ENCODE assay signal across 17 cellular contexts in the genomic region with DNA sequence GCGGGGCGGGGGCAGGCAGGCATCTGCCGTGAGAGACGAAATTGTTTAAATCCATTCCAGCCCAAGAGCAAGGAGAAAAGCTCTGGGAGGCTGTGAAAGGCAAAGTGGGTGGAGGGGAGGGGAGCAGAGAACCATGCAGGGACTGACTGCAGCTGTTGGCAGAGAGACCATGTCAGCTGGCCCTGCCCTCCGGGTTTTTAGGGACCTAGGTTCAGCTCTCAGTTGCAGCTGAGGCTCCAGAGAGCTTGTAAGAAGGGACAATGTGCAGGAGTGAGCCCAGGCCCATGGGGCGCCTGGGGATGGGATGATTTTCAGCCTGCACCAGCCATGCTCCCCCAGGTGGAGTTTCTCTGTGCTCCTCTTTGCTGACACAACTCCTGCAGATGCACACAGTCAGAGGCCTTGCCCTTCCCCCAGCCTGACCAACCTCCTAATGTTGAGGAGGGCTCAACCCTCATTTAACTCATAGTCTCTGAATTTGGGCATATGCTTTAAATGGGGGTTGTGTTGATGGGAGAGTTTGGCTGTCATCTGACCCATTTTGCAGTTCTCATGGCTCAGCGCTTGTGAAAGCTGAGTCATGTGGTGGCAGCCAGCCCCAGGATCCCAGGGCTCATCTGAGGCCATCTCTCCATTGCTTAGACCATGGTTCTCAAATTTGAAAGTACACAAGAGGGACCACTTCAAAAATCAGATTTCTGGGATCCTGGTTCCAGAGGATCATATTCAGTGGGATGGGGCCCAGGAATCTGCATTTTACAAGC.
DNase-seq lines count a peak whose midpoint lies in the region; ATAC-seq, FAIRE-seq and TF ChIP-seq lines count a peak whose summit lies in the region.
"Had no signal": no experiment of that assay in that cellular context is flagged by ENCODE, and none has a peak within 500 bp of the region (broad histone marks: within the 10 kb centered on the region; RNA-seq: fewer than 3 reads in every experiment).

No MANE protein-coding gene starts in this region.

- CTCF ChIA-PET in CD8-positive, alpha-beta memory T cell (lab: Charles Lee), result interaction anchor here (0.7 to 0.9 kb wide), 2 partner anchors 11 to 73 kb away, joined by 4 read pairs; no protein-coding TSS in a partner anchor

- H3K36me3 Mint-ChIP-seq in osteocyte (ENCODE audit: unreplicated experiment), result peaks cover 7% of the 10 kb centered on the region
- H3K36me3 Mint-ChIP-seq in CD8-positive, alpha-beta memory T cell, result peaks cover 0 to 36% (median 9%) of the 10 kb centered on the region in 3 donors

- H3K9me3 ChIP-seq in BLaER1 treated with 17β-estradiol and CSF1 and Interleukin-3, amounts not matched to agents 10 nM and 100 nM (replicated peaks in 1 of 11), result no peaks in the 10 kb centered on the region
- H3K9me3 ChIP-seq in fibroblast of lung (ENCODE audit: control insufficient read depth, insufficient read depth, low read depth, low read length), result no peaks in the 10 kb centered on the region
- no peaks in the 10 kb centered on the region for H3K9me3 ChIP-seq in CD8-positive, alpha-beta memory T cell (ENCODE audit: low read length)
- H3K9me3 ChIP-seq: lower lobe of right lung, right lobe of liver had no signal

- TF ChIP-seq CTCF in fibroblast of lung (conservative IDR thresholded peaks at IDR 0.05 in 1 of 2, IDR thresholded peaks at IDR 0.05 in 1 of 2; ENCODE audit: low read depth in 1 of 2, low read length in 2 of 2) (no peak), osteocyte (IDR thresholded peaks at IDR 0.05) (no peak)

- no peaks in the 10 kb centered on the region; a peak in 1 of 22 replicates for H4K20me1 ChIP-seq in BLaER1 treated with 17β-estradiol and CSF1 and Interleukin-3, amounts not matched to agents 10 nM and 100 nM
- H4K20me1 ChIP-seq in fibroblast of lung (ENCODE audit: control insufficient read depth, extremely low read depth, insufficient read depth, low read length), result no peaks in the 10 kb centered on the region

- no peak for ATAC-seq in GM19023 (IDR thresholded peaks at IDR 0.05; ENCODE audit: unreplicated experiment)
- ATAC-seq: esophagus mucosa, lower lobe of right lung had no signal

- DNase-seq in NCI-H524 (lab: John Stamatoyannopoulos, UW) (peak; percentile 87 to 92), fibroblast of lung (ENCODE audit: low read depth in 2 of 2) (peak; percentile 49 to 56), osteocyte (ENCODE audit: extremely low spot score, unreplicated experiment) (no peak), GM19239 (ENCODE audit: insufficient read length, low spot score) (no peak), GM19238 (ENCODE audit: insufficient read length, low spot score) (no peak)
- no peak for DNase-seq in CD8-positive, alpha-beta memory T cell
- DNase-seq: activated T-cell treated with anti-CD3 and anti-CD28 coated beads for 4 hours, lower lobe of right lung, NCI-H1436, PC-9, right lobe of liver had no signal

- peak overlapping the region; percentile 0 to 69 (median 39); a peak in 18 of 22 replicates for H3K4me2 ChIP-seq in BLaER1 treated with 17β-estradiol and CSF1 and Interleukin-3, amounts not matched to agents 10 nM and 100 nM
- no peak overlapping the region for H3K4me2 ChIP-seq in fibroblast of lung (ENCODE audit: extremely low read depth, insufficient read depth, low read length)
- H3K4me2 ChIP-seq: PC-9 had no signal

- H3K9ac ChIP-seq in BLaER1 treated with 17β-estradiol and CSF1 and Interleukin-3, amounts not matched to agents 10 nM and 100 nM, result no peak overlapping the region
- no peak overlapping the region for H3K9ac ChIP-seq in fibroblast of lung (ENCODE audit: insufficient read depth, low read length)

- no peaks in the 10 kb centered on the region for H3K27me3 ChIP-seq in BLaER1 treated with 17β-estradiol and CSF1 and Interleukin-3, amounts not matched to agents 10 nM and 100 nM
- peaks cover 14% of the 10 kb centered on the region for H3K27me3 ChIP-seq in fibroblast of lung (ENCODE audit: control insufficient read depth, insufficient read depth, low read length)
- no peaks in the 10 kb centered on the region for H3K27me3 ChIP-seq in CD8-positive, alpha-beta memory T cell (ENCODE audit: insufficient read depth, low read length, poor library complexity, severe bottlenecking)
- H3K27me3 ChIP-seq: right lobe of liver had no signal

- peaks cover 10% of the 10 kb centered on the region for H3K27me3 Mint-ChIP-seq in osteocyte (ENCODE audit: unreplicated experiment)
- no peaks in the 10 kb centered on the region for H3K27me3 Mint-ChIP-seq in CD8-positive, alpha-beta memory T cell

- no peak for FAIRE-seq in GM19239 (lab: Jason Lieb, UNC)
- FAIRE-seq: TTC549 had no signal

- H3K36me3 ChIP-seq in BLaER1 treated with 17β-estradiol and CSF1 and Interleukin-3, amounts not matched to agents 10 nM and 100 nM, result no peaks in the 10 kb centered on the region
- no peaks in the 10 kb centered on the region for H3K36me3 ChIP-seq in fibroblast of lung (ENCODE audit: control insufficient read depth, insufficient read depth, low read length)
- H3K36me3 ChIP-seq in CD8-positive, alpha-beta memory T cell (ENCODE audit: insufficient read depth, low read length), result no peaks in the 10 kb centered on the region
- H3K36me3 ChIP-seq: lower lobe of right lung, right lobe of liver had no signal

- no peak overlapping the region for H3K27ac ChIP-seq in BLaER1 treated with 17β-estradiol and CSF1 and Interleukin-3, amounts not matched to agents 10 nM and 100 nM
- no peak overlapping the region for H3K27ac ChIP-seq in fibroblast of lung (ENCODE audit: insufficient read depth, low read length)
- H3K27ac ChIP-seq in CD8-positive, alpha-beta memory T cell (ENCODE audit: low read depth, low read length), result no peak overlapping the region
- H3K27ac ChIP-seq: C4-2B, HL-60, lower lobe of right lung, PC-9, right lobe of liver had no signal

- POLR2A ChIA-PET in CD8-positive, alpha-beta memory T cell (lab: Charles Lee), result no interaction called here

- H2AFZ ChIP-seq in fibroblast of lung (ENCODE audit: low read length), result no peak overlapping the region
- H2AFZ ChIP-seq: PC-9 had no signal

- peaks cover 9 to 23% (median 20%) of the 10 kb centered on the region in 10 experiments for H3K4me1 ChIP-seq in BLaER1 treated with 17β-estradiol and CSF1 and Interleukin-3, amounts not matched to agents 10 nM and 100 nM
- peaks cover 10% of the 10 kb centered on the region for H3K4me1 ChIP-seq in fibroblast of lung (ENCODE audit: control insufficient read depth, extremely low read depth, insufficient read depth, low read length)
- no peaks in the 10 kb centered on the region for H3K4me1 ChIP-seq in CD8-positive, alpha-beta memory T cell (ENCODE audit: insufficient read depth, low read length)
- H3K4me1 ChIP-seq: right lobe of liver had no signal

- H3K4me3 Mint-ChIP-seq in osteocyte (ENCODE audit: unreplicated experiment), result no peak overlapping the region
- no peak overlapping the region for H3K4me3 Mint-ChIP-seq in CD8-positive, alpha-beta memory T cell

- H3K4me1 Mint-ChIP-seq in osteocyte (ENCODE audit: unreplicated experiment), result peaks cover 28% of the 10 kb centered on the region
- no peaks in the 10 kb centered on the region for H3K4me1 Mint-ChIP-seq in CD8-positive, alpha-beta memory T cell

- peak overlapping the region; percentile 71 for H3K27ac Mint-ChIP-seq in osteocyte (ENCODE audit: unreplicated experiment)
- no peak overlapping the region for H3K27ac Mint-ChIP-seq in CD8-positive, alpha-beta memory T cell

- no peaks in the 10 kb centered on the region for H3K79me2 ChIP-seq in fibroblast of lung (ENCODE audit: control insufficient read depth, insufficient read depth, low read length)

- no peak overlapping the region for H3K4me3 ChIP-seq in BLaER1 treated with 17β-estradiol and CSF1 and Interleukin-3, amounts not matched to agents 10 nM and 100 nM
- no peak overlapping the region for H3K4me3 ChIP-seq in fibroblast of lung (replicated peaks in 1 of 4; ENCODE audit: control extremely low read depth in 1 of 4, insufficient read depth in 1 of 4, low read depth in 3 of 4, low read length in 4 of 4)
- no peak overlapping the region for H3K4me3 ChIP-seq in CD8-positive, alpha-beta memory T cell (ENCODE audit: low read length)
- H3K4me3 ChIP-seq: lower lobe of right lung, PC-9, right lobe of liver had no signal

- no peaks in the 10 kb centered on the region for H3K9me3 Mint-ChIP-seq in osteocyte (ENCODE audit: unreplicated experiment)
- no peaks in the 10 kb centered on the region for H3K9me3 Mint-ChIP-seq in CD8-positive, alpha-beta memory T cell

Comparison
In these comparisons a context has a peak if more than half of its experiments do, and no peak if none do; other contexts are left out.
1. DNase-seq: peak in NCI-H524 (2 of 2) and fibroblast of lung (2 of 2); none in osteocyte (single experiment), GM19239 (single experiment), CD8-positive, alpha-beta memory T cell (0 of 5) and GM19238 (single experiment).